11 cellular contexts compared by ENCODE assay signal in the genomic region with DNA sequence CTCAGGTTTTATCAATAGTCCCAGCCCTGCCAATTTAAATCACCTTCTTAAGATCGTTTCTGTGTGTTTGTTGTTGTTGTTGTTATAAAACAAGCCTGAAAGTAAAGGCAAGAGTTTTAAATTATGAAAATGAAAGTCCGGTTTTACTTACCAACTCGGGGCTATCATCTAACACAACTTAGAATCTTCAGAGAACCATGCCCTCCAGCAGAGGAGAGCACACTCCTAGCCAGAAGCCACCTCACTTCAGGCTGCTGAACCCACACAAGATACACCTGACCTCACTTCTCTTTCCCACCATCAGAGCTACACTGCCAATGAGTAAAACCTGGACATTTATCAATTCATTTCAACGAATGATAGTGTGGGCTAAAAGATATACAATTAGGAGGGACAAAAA.
"Had no signal": no experiment of that assay in that cellular context is flagged by ENCODE, and none has a peak within 500 bp of the region (broad histone marks: within the 10 kb centered on the region; RNA-seq: fewer than 3 reads in every experiment).

No MANE protein-coding gene starts in this region.

- H3K36me3 ChIP-seq: HAP-1 had no signal

- FAIRE-seq: HepG2, HTR-8/SVneo, K562 had no signal

- H3K27ac ChIP-seq: GM23248 had no signal

- H2AFZ ChIP-seq: GM23248 had no signal

- ATAC-seq: HCT116, HepG2, K562 had no signal

- H3K9ac ChIP-seq: GM23248 had no signal

- H3K4me3 ChIP-seq: GM23248, HAP-1, K562 had no signal

- H3K4me1 ChIP-seq: HAP-1 had no signal

- H3K9me3 ChIP-seq: HAP-1 had no signal

- DNase-seq: GM23248, GOT3, H7, HFFc6, Kasumi-1, KG1 had no signal
